Comparison of ENCODE assay signal across 14 cellular contexts in the genomic region with DNA sequence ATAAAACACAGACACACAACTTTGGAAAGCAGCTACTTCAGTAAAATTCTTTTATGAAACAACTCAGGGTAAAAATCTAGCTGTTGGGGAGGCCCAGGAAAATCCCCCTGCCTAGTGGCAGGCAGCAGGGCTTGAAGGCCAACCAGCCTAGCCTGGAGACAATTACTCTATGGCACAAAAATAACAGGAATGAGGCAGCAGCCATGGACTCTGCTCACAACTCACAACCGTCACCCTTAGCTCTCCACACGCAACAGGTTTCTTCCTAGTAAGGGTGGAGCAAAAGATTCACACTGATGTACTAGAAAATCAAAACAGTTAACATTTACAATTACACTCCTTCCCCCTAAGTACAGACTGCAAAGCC. TPM values are rescaled to one million over a fixed set of nuclear protein-coding genes. Genes with fewer than 3 reads are reported as not detected.
A peak's percentile ranks its signal among the peaks of the same experiment; 100 is the strongest.
DNase-seq lines count a peak whose midpoint lies in the region; ATAC-seq, FAIRE-seq and TF ChIP-seq lines count a peak whose summit lies in the region.
"Had no signal": no experiment of that assay in that cellular context is flagged by ENCODE, and none has a peak within 500 bp of the region (broad histone marks: within the 10 kb centered on the region; RNA-seq: fewer than 3 reads in every experiment).

No MANE protein-coding gene starts in this region.

- H3K27ac Mint-ChIP-seq in CD14-positive monocyte (peak overlapping the region in 4 of 7 donors; percentile 21 to 61 (median 43)), activated B cell treated with CpG ODN at 0.5 μM for 24 hours (peak overlapping the region; percentile 86)
- H3K27ac Mint-ChIP-seq: activated CD4-positive, alpha-beta T cell treated with anti-CD3 and anti-CD28 coated beads for 36 hours had no signal

- peaks cover 44% of the 10 kb centered on the region for H3K4me1 Mint-ChIP-seq in CD14-positive monocyte
- H3K4me1 Mint-ChIP-seq in activated B cell treated with CpG ODN at 0.5 μM for 24 hours: peaks cover 83% of the 10 kb centered on the region

- no peak for FAIRE-seq in RCC 7860 (lab: Jason Lieb, UNC)

- H3K36me3 ChIP-seq in gastroesophageal sphincter (peaks cover 0 to 16% of the 10 kb centered on the region in 2 donors), psoas muscle (ENCODE audit: insufficient read depth in 1 of 2, low read depth in 1 of 2) (peaks cover under 1 to 20% of the 10 kb centered on the region in 2 donors)

- TF ChIP-seq EP300 in gastroesophageal sphincter (IDR thresholded peaks at IDR 0.05): no peak

- intact Hi-C loops in CD14-positive monocyte (cut with micrococcal nuclease) (loop anchor here (10.0 kb wide), 2 partner anchors 302 to 312 kb away; no protein-coding TSS in a partner anchor), activated B cell treated with CpG ODN at 0.5 μM for 24 hours (cut with micrococcal nuclease) (loop anchor here (1.0 kb wide), 1 partner anchor 404 kb away; no protein-coding TSS in a partner anchor), psoas muscle (cut with DNase I) (loop anchor here (5.0 kb wide), 3 partner anchors 89 to 129 kb away; partner anchors contain the start of gene USP3 (in 1 of the 2)), posterior cingulate gyrus (cut with DNase I) (loop anchor here (5.0 kb wide), 3 partner anchors 89 to 129 kb away; no protein-coding TSS in a partner anchor)

- H3K27ac ChIP-seq in gastroesophageal sphincter (peak overlapping the region; percentile 93 to 96 (median 94)), psoas muscle (peak overlapping the region; percentile 90)

- H3K4me3 Mint-ChIP-seq in CD14-positive monocyte (no peak overlapping the region), activated B cell treated with CpG ODN at 0.5 μM for 24 hours (peak overlapping the region; percentile 47)
- H3K4me3 Mint-ChIP-seq: activated CD4-positive, alpha-beta T cell treated with anti-CD3 and anti-CD28 coated beads for 36 hours had no signal

- H3K4me1 ChIP-seq in gastroesophageal sphincter (peaks cover 9 to 73% (median 27%) of the 10 kb centered on the region in 3 donors), psoas muscle (peaks cover 49% of the 10 kb centered on the region)

- H3K27me3 Mint-ChIP-seq in CD14-positive monocyte (ENCODE audit: low read depth in 3 of 3) (peaks cover 0 to 5% (median 0%) of the 10 kb centered on the region in 3 donors), activated B cell treated with CpG ODN at 0.5 μM for 24 hours (no peaks in the 10 kb centered on the region)
- H3K27me3 Mint-ChIP-seq: activated CD4-positive, alpha-beta T cell treated with anti-CD3 and anti-CD28 coated beads for 36 hours had no signal

- H3K9me3 ChIP-seq in gastroesophageal sphincter (no peaks in the 10 kb centered on the region), psoas muscle (no peaks in the 10 kb centered on the region)

- POLR2A ChIA-PET in activated B cell treated with CpG ODN at 0.5 μM for 24 hours (lab: Charles Lee): interaction anchor here (0.5 to 7.8 kb wide), 6 partner anchors 11 to 130 kb away, joined by 3 to 96 read pairs (median 4); partner anchors contain the start of gene USP3

- ATAC-seq in activated B cell treated with CpG ODN at 0.5 μM for 24 hours (ENCODE audit: low read depth) (no peak), gastroesophageal sphincter (peak; percentile 4), psoas muscle (no peak)
- ATAC-seq: activated CD4-positive, alpha-beta T cell treated with anti-CD3 and anti-CD28 coated beads for 36 hours; Panc1 had no signal

- DNase-seq in CD14-positive monocyte (ENCODE audit: low spot score): no peak
- no peak for DNase-seq in activated B cell treated with CpG ODN at 0.5 μM for 24 hours
- no peak for DNase-seq in psoas muscle
- DNase-seq in RCC 7860 (ENCODE audit: low spot score): no peak
- no peak for DNase-seq in foreskin melanocyte
- no peak for DNase-seq in posterior cingulate gyrus
- DNase-seq in NCI-H1417 treated with DMSO at 0.1 percent for 48 hours (lab: John Stamatoyannopoulos, UW): no peak
- DNase-seq: activated CD4-positive, alpha-beta T cell treated with anti-CD3 and anti-CD28 coated beads for 36 hours; HCEC 1CT; hippocampal formation; NCI-H1105 treated with DMSO at 0.1 percent for 48 hours had no signal

- no peak for TF ChIP-seq POLR2A in gastroesophageal sphincter (IDR thresholded peaks at IDR 0.05)

- 13 to 36% methylated on average over 2 of the region's 2 CpGs for WGBS in gastroesophageal sphincter (ENCODE audit: low coverage in 1 of 2), 2 donors
- WGBS in psoas muscle, 3 donors: 18 to 28% (median 23%) methylated on average over 2 of the region's 2 CpGs

- CTCF ChIA-PET in activated B cell treated with CpG ODN at 0.5 μM for 24 hours (lab: Charles Lee): interaction anchor here (0.7 to 1.9 kb wide), 3 partner anchors 32 to 130 kb away, joined by 3 to 7 read pairs (median 3); no protein-coding TSS in a partner anchor

- H3K4me3 ChIP-seq in gastroesophageal sphincter: peak overlapping the region; percentile 29 to 76
- H3K4me3 ChIP-seq in psoas muscle: peak overlapping the region; percentile 90

- H3K9me3 Mint-ChIP-seq in CD14-positive monocyte: no peaks in the 10 kb centered on the region
- H3K9me3 Mint-ChIP-seq in activated B cell treated with CpG ODN at 0.5 μM for 24 hours: no peaks in the 10 kb centered on the region

- no peaks in the 10 kb centered on the region for H3K27me3 ChIP-seq in gastroesophageal sphincter
- no peaks in the 10 kb centered on the region for H3K27me3 ChIP-seq in psoas muscle (ENCODE audit: insufficient read depth in 3 of 3, low read length in 2 of 3)

- TF ChIP-seq CTCF in CD14-positive monocyte (IDR thresholded peaks at IDR 0.05): no peak
- no peak for TF ChIP-seq CTCF in activated B cell treated with CpG ODN at 0.5 μM for 24 hours (IDR thresholded peaks at IDR 0.05)
- no peak for TF ChIP-seq CTCF in gastroesophageal sphincter (IDR thresholded peaks at IDR 0.05)
- no peak for TF ChIP-seq CTCF in psoas muscle (IDR thresholded peaks at IDR 0.05)

- H3K36me3 Mint-ChIP-seq in CD14-positive monocyte: peaks cover 28 to 31% of the 10 kb centered on the region in 2 donors
- peaks cover 28% of the 10 kb centered on the region for H3K36me3 Mint-ChIP-seq in activated B cell treated with CpG ODN at 0.5 μM for 24 hours (ENCODE audit: low read depth)

RNA-seq across cellular contexts. Expression of gene FBXL22, which starts 0.5 kb away (rescaled TPM):
- polyA plus RNA-seq in CD14-positive monocyte (not detected), psoas muscle (under 1 TPM; 0.17 to 0.66 (median 0.35) TPM)
- total RNA-seq in activated B cell treated with CpG ODN at 0.5 μM for 24 hours (0.64 and 1.2 TPM in 2 replicates), gastroesophageal sphincter (10 to 100 TPM; 16.1 to 68.9 (median 39.0) TPM), psoas muscle (1 to 10 TPM in 1 of 4 donors, under 1 TPM in 3; 0.27 to 6.6 (median 0.63) TPM)
- total RNA-seq: Daoy had no signal
